In the genomic region with DNA sequence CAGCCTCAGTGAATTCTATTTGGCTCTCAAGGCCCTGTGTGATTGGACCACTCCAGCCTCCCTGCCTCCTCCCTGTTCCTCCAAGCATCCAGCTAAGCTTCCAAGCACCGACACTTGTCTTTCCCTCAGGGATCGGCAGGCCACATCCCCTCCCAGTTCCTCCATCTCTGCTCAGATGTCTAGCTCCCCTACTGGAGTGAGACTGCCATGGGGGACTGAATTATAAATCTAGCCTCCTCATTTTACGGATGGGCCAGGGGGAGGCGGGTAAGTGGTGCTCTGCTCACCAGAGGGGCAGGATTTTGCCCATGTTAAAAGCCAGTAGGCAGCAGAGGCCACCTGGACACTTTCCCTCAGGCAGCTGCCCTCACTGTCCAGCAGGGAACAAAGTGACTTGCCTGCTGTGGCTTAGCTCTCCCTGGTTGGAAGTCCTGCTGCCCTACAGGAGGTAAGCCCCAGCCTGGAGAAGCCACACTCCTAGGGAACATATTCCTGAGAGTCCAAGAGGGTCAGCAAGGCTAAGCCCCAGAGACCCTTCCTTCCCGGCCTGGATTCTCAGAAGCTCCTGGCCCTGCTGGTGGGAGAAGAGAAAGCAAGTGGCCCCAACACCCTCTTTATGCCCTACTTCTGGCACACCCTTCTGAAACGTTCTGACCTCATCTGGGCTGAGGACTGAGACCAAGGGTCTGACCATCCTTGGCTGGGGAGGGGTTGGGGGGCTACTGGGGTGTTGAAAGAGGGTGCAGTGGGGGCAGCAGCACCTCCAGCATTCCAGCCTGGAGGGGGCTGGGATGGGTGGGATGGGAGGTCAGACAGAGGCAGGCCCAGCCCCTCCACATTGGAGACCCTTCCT, we compare ENCODE assay signal across 12 cellular contexts. TPM values are rescaled to one million over a fixed set of nuclear protein-coding genes. Genes with fewer than 3 reads are reported as not detected.
DNase-seq lines count a peak whose midpoint lies in the region; ATAC-seq and TF ChIP-seq lines count a peak whose summit lies in the region.
"Had no signal": no experiment of that assay in that cellular context is flagged by ENCODE, and none has a peak within 500 bp of the region (broad histone marks: within the 10 kb centered on the region; RNA-seq: fewer than 3 reads in every experiment).

No MANE protein-coding gene starts in this region.

- H3K23ac ChIP-seq in neuronal stem cell (ENCODE audit: low read depth, low read length, poor library complexity) = no peak overlapping the region

- H3K4me3 ChIP-seq in HEK293 (ENCODE audit: low read depth, low read length) (no peak overlapping the region), coronary artery (no peak overlapping the region), neuronal stem cell (ENCODE audit: low read length in 2 of 2) (no peak overlapping the region)
- H3K4me3 ChIP-seq: gastroesophageal sphincter, right lobe of liver had no signal

- DNase-seq in D341Med (ENCODE audit: low spot score) (peak; percentile 60), coronary artery (ENCODE audit: low spot score) (peak; percentile 54), neuronal stem cell (ENCODE audit: low spot score) (no peak), KBM-7 (no peak), SIG-M5 (lab: John Stamatoyannopoulos, UW) (no peak)
- DNase-seq: activated CD4-positive, alpha-beta T cell treated with anti-CD3 and anti-CD28 coated beads for 48 hours; effector memory CD8-positive, alpha-beta T cell had no signal

- no peak overlapping the region for H2BK12ac ChIP-seq in neuronal stem cell (ENCODE audit: low read length)

- H2AFZ ChIP-seq in neuronal stem cell (ENCODE audit: low read length) = no peak overlapping the region

- no peak overlapping the region for H3K9ac ChIP-seq in neuronal stem cell (ENCODE audit: low read depth, low read length, poor library complexity)

- H3K79me1 ChIP-seq in neuronal stem cell (ENCODE audit: low read depth, low read length) = no peaks in the 10 kb centered on the region

- no peaks in the 10 kb centered on the region for H3K9me3 ChIP-seq in HEK293 (ENCODE audit: control insufficient read depth, insufficient read depth, low read depth, low read length)
- no peaks in the 10 kb centered on the region for H3K9me3 ChIP-seq in neuronal stem cell (replicated peaks in 1 of 2; ENCODE audit: control insufficient read depth in 2 of 2, insufficient read depth in 1 of 2, low read depth in 1 of 2, low read length in 2 of 2)
- H3K9me3 ChIP-seq: gastroesophageal sphincter, right lobe of liver had no signal

- H3K36me3 ChIP-seq in HEK293 (ENCODE audit: control insufficient read depth in 2 of 2, insufficient read depth in 1 of 2, low read length in 2 of 2) (no peaks in the 10 kb centered on the region), neuronal stem cell (replicated peaks in 1 of 2; ENCODE audit: control insufficient read depth in 2 of 2, insufficient read depth in 2 of 2, low read length in 2 of 2) (peaks cover 0 to 2% of the 10 kb centered on the region in 2 donors)
- H3K36me3 ChIP-seq: gastroesophageal sphincter, right lobe of liver had no signal

- peak overlapping the region; percentile 57 for H3K18ac ChIP-seq in neuronal stem cell (ENCODE audit: low read length)

- in situ Hi-C loops in KBM-7 (cut with MboI; ENCODE audit: low pct_unique_long_range_greater_than_20kb, low sequenced_read_pairs) = no loop called here

- no peak overlapping the region for H2AK5ac ChIP-seq in neuronal stem cell (ENCODE audit: low read depth, low read length)

- CTCF ChIA-PET in HEK293 (lab: Yijun Ruan, JAX) = interaction anchor here (0.8 kb wide), 1 partner anchor 45 kb away, joined by 3 read pairs; no protein-coding TSS in a partner anchor

- ATAC-seq in HG03354 (IDR thresholded peaks at IDR 0.05; ENCODE audit: poor library complexity, severe bottlenecking, unreplicated experiment) (no peak), HG03442 (IDR thresholded peaks at IDR 0.05; ENCODE audit: unreplicated experiment) (no peak)
- ATAC-seq: effector memory CD8-positive, alpha-beta T cell; gastroesophageal sphincter; right lobe of liver had no signal

- POLR2A ChIA-PET in HEK293 (lab: Yijun Ruan, JAX) = no interaction called here

- H2BK5ac ChIP-seq in neuronal stem cell (ENCODE audit: low read length) = no peak overlapping the region

- H3K4me1 ChIP-seq in HEK293 (ENCODE audit: control insufficient read depth, insufficient read depth, low read length) (no peaks in the 10 kb centered on the region), neuronal stem cell (ENCODE audit: control insufficient read depth in 2 of 2, insufficient read depth in 1 of 2, low read depth in 1 of 2, low read length in 2 of 2) (peaks cover 0 to 1% of the 10 kb centered on the region in 2 donors)
- H3K4me1 ChIP-seq: gastroesophageal sphincter, right lobe of liver had no signal

- TF ChIP-seq CTCF in HEK293 (tag by site-specific recombination; IDR thresholded peaks at IDR 0.05) (peak; percentile 8; the same call in 1 of the 2 replicates), coronary artery (IDR thresholded peaks at IDR 0.05) (no peak)

- H3K27ac ChIP-seq in HEK293 (ENCODE audit: extremely low read depth, low read depth, low read length) (no peak overlapping the region), coronary artery (no peak overlapping the region), neuronal stem cell (replicated peaks; ENCODE audit: low read length) (no peak overlapping the region)
- H3K27ac ChIP-seq: gastroesophageal sphincter, right lobe of liver had no signal

- H2BK120ac ChIP-seq in neuronal stem cell (ENCODE audit: low read depth, low read length) = no peak overlapping the region

- H2BK15ac ChIP-seq in neuronal stem cell (ENCODE audit: low read length) = peak overlapping the region; percentile 95

- WGBS in neuronal stem cell (ENCODE audit: extremely low coverage in 2 of 2, insufficient read length in 2 of 2, insufficient replicate concordance in 1 of 2), 2 donors = no CpG with 5 or more reads among the region's 6 CpGs

- no peak overlapping the region for H4K91ac ChIP-seq in neuronal stem cell (ENCODE audit: low read depth, low read length, poor library complexity)

- H3K27me3 ChIP-seq in neuronal stem cell (ENCODE audit: control insufficient read depth in 3 of 3, insufficient read depth in 3 of 3, low read depth in 1 of 3, low read length in 3 of 3) = peaks cover 0 to 48% (median 0%) of the 10 kb centered on the region in 3 experiments
- H3K27me3 ChIP-seq: gastroesophageal sphincter, right lobe of liver had no signal

- H3K4me2 ChIP-seq in neuronal stem cell (ENCODE audit: insufficient read depth, low read length, poor library complexity, severe bottlenecking) = no peak overlapping the region

- no peak overlapping the region for H4K8ac ChIP-seq in neuronal stem cell (ENCODE audit: low read depth, low read length)

- H3K4ac ChIP-seq in neuronal stem cell (ENCODE audit: low read length) = no peak overlapping the region

- H3K14ac ChIP-seq in neuronal stem cell (ENCODE audit: low read length) = peak overlapping the region; percentile 27

TF ChIP-seq in HEK293, 187 proteins besides CTCF, POLR2A, EP300 and RAD21:
- TF ChIP-seq ZIC2 (tag by site-specific recombination; IDR thresholded peaks at IDR 0.05) (peak; percentile 85), FEZF1 (tag by site-specific recombination; IDR thresholded peaks at IDR 0.05) (no peak), ZNF2 (tag by site-specific recombination; IDR thresholded peaks at IDR 0.05) (no peak)

RNA-seq across cellular contexts. Expression of gene HHATL, which starts 9.1 kb away (rescaled TPM):
- polyA plus RNA-seq in neuronal stem cell (2013, experiment 1 of 2) = not detected
- not detected for polyA plus RNA-seq in neuronal stem cell (2013, experiment 2 of 2)

RNA-seq across cellular contexts. Expression of gene KLHL40, which starts 26.4 kb away (rescaled TPM):
- polyA plus RNA-seq in neuronal stem cell (2013, experiment 1 of 2) = not detected
- polyA plus RNA-seq in neuronal stem cell (2013, experiment 2 of 2) = not detected

RNA-seq across cellular contexts. Expression of gene ZBTB47, which starts 58.2 kb away (rescaled TPM):
- polyA plus RNA-seq in neuronal stem cell (2013, experiment 1 of 2) = 2.7 TPM
- polyA plus RNA-seq in neuronal stem cell (2013, experiment 2 of 2) = 2.8 TPM

Comparison
In these comparisons a context has a peak if more than half of its experiments do, and no peak if none do; other contexts are left out.
1. DNase-seq: peak in D341Med (single experiment) and coronary artery (single experiment); none in neuronal stem cell (single experiment), KBM-7 (single experiment) and SIG-M5 (single experiment).